Comparison of ENCODE assay signal across 8 cellular contexts in genomic region chr11:2990617-2991476, GRCh38. TPM values are rescaled to one million over a fixed set of nuclear protein-coding genes. Genes with fewer than 3 reads are reported as not detected.
DNase-seq lines count a peak whose midpoint lies in the region; ATAC-seq and TF ChIP-seq lines count a peak whose summit lies in the region.

No MANE protein-coding gene starts in this region.

- no peak for TF ChIP-seq POLR2A in gastrocnemius medialis (IDR thresholded peaks at IDR 0.05)

- DNase-seq in CD8-positive, alpha-beta T cell = peak in 4 of 7 experiments; percentile 27 to 62 (median 43)
- DNase-seq in KG1 (lab: John Stamatoyannopoulos, UW) = peak; percentile 24
- DNase-seq in activated T-helper 1 cell treated with anti-CD3 and anti-CD28 coated beads, Interleukin-12 subunit alpha, Interleukin-12 subunit beta, Interleukin-2, Interleukin-4 antibody, amounts not matched to agents 30 ng/mL and 10 ng/mL and 1 ng/mL, durations not matched to agents 14 hours and 24 hours and 36 hours (ENCODE audit: low spot score) = no peak
- DNase-seq in left ventricle myocardium inferior = no peak
- no peak for DNase-seq in gastrocnemius medialis
- DNase-seq in COLO829 (ENCODE audit: low spot score) = no peak
- DNase-seq in NCI-H524 treated with DMSO at 0.1 percent for 48 hours (lab: John Stamatoyannopoulos, UW) = no peak

- H3K27me3 ChIP-seq in CD8-positive, alpha-beta T cell (ENCODE audit: insufficient read depth, low read length) = no peaks in the 10 kb centered on the region
- H3K27me3 ChIP-seq in left ventricle myocardium inferior (ENCODE audit: low read depth) (no peaks in the 10 kb centered on the region), gastrocnemius medialis (no peaks in the 10 kb centered on the region)

- H3K4me1 Mint-ChIP-seq in CD8-positive, alpha-beta T cell (ENCODE audit: low read depth) = peaks cover 37% of the 10 kb centered on the region
- H3K4me1 Mint-ChIP-seq in activated T-helper 1 cell treated with anti-CD3 and anti-CD28 coated beads, Interleukin-12 subunit alpha, Interleukin-12 subunit beta, Interleukin-2, Interleukin-4 antibody, amounts not matched to agents 30 ng/mL and 10 ng/mL and 1 ng/mL, durations not matched to agents 14 hours and 24 hours and 36 hours (ENCODE audit: low read depth) = peaks cover 30% of the 10 kb centered on the region

- peak overlapping the region; percentile 86 for H3K27ac Mint-ChIP-seq in CD8-positive, alpha-beta T cell
- H3K27ac Mint-ChIP-seq in activated T-helper 1 cell treated with anti-CD3 and anti-CD28 coated beads, Interleukin-12 subunit alpha, Interleukin-12 subunit beta, Interleukin-2, Interleukin-4 antibody, amounts not matched to agents 30 ng/mL and 10 ng/mL and 1 ng/mL, durations not matched to agents 14 hours and 24 hours and 36 hours = peak overlapping the region; percentile 99

- H3K27ac ChIP-seq in CD8-positive, alpha-beta T cell (ENCODE audit: low read depth, low read length) = peak overlapping the region; percentile 74
- H3K27ac ChIP-seq in left ventricle myocardium inferior (replicated peaks) (peak overlapping the region; percentile 94), gastrocnemius medialis (peak overlapping the region; percentile 87 to 98 (median 96))

- H3K36me3 ChIP-seq in CD8-positive, alpha-beta T cell (ENCODE audit: insufficient read depth, low read length) = no peaks in the 10 kb centered on the region
- H3K36me3 ChIP-seq in left ventricle myocardium inferior = no peaks in the 10 kb centered on the region
- H3K36me3 ChIP-seq in gastrocnemius medialis = no peaks in the 10 kb centered on the region

- ATAC-seq in CD8-positive, alpha-beta T cell = no peak
- ATAC-seq in gastrocnemius medialis = peak in 1 of 2 donors; percentile 4
- ATAC-seq in HG03378 (IDR thresholded peaks at IDR 0.05; ENCODE audit: unreplicated experiment) = no peak

- H3K27me3 Mint-ChIP-seq in CD8-positive, alpha-beta T cell (ENCODE audit: low read depth) = no peaks in the 10 kb centered on the region
- H3K27me3 Mint-ChIP-seq in activated T-helper 1 cell treated with anti-CD3 and anti-CD28 coated beads, Interleukin-12 subunit alpha, Interleukin-12 subunit beta, Interleukin-2, Interleukin-4 antibody, amounts not matched to agents 30 ng/mL and 10 ng/mL and 1 ng/mL, durations not matched to agents 14 hours and 24 hours and 36 hours (ENCODE audit: insufficient read depth) = no peaks in the 10 kb centered on the region

- peak overlapping the region; percentile 85 for H3K4me3 ChIP-seq in CD8-positive, alpha-beta T cell (ENCODE audit: low read depth, low read length)
- peak overlapping the region; percentile 90 for H3K4me3 ChIP-seq in left ventricle myocardium inferior
- H3K4me3 ChIP-seq in gastrocnemius medialis = peak overlapping the region; percentile 76 to 92 (median 88)

- CTCF ChIA-PET in CD8-positive, alpha-beta T cell (lab: Charles Lee) = interaction anchor here (1.1 to 5.8 kb wide), 7 partner anchors 11 to 458 kb away, joined by 4 to 47 read pairs (median 5); no protein-coding TSS in a partner anchor

- H3K4me3 Mint-ChIP-seq in CD8-positive, alpha-beta T cell = peak overlapping the region; percentile 97
- peak overlapping the region; percentile 99 for H3K4me3 Mint-ChIP-seq in activated T-helper 1 cell treated with anti-CD3 and anti-CD28 coated beads, Interleukin-12 subunit alpha, Interleukin-12 subunit beta, Interleukin-2, Interleukin-4 antibody, amounts not matched to agents 30 ng/mL and 10 ng/mL and 1 ng/mL, durations not matched to agents 14 hours and 24 hours and 36 hours

- no peak for TF ChIP-seq CTCF in CD8-positive, alpha-beta T cell (IDR thresholded peaks at IDR 0.05)
- TF ChIP-seq CTCF in left ventricle myocardium inferior (IDR thresholded peaks at IDR 0.05; ENCODE audit: borderline replicate concordance) (no peak), gastrocnemius medialis (IDR thresholded peaks at IDR 0.05 in 4 of 5, conservative IDR thresholded peaks at IDR 0.05 in 1 of 5) (no peak)

- no peaks in the 10 kb centered on the region for H3K9me3 ChIP-seq in CD8-positive, alpha-beta T cell (ENCODE audit: low read length)
- H3K9me3 ChIP-seq in left ventricle myocardium inferior (replicated peaks) = no peaks in the 10 kb centered on the region
- no peaks in the 10 kb centered on the region for H3K9me3 ChIP-seq in gastrocnemius medialis

- in situ Hi-C loops in gastrocnemius medialis (cut with MboI; ENCODE audit: low sequenced_read_pairs in 4 of 4) = no loop called here

- POLR2A ChIA-PET in CD8-positive, alpha-beta T cell (lab: Charles Lee) = interaction anchor here (0.7 to 6.9 kb wide), 5 partner anchors 15 to 60 kb away, joined by 3 to 132 read pairs (median 3); no protein-coding TSS in a partner anchor

- H3K9me3 Mint-ChIP-seq in CD8-positive, alpha-beta T cell = no peaks in the 10 kb centered on the region
- H3K9me3 Mint-ChIP-seq in activated T-helper 1 cell treated with anti-CD3 and anti-CD28 coated beads, Interleukin-12 subunit alpha, Interleukin-12 subunit beta, Interleukin-2, Interleukin-4 antibody, amounts not matched to agents 30 ng/mL and 10 ng/mL and 1 ng/mL, durations not matched to agents 14 hours and 24 hours and 36 hours = no peaks in the 10 kb centered on the region

- peaks cover 34% of the 10 kb centered on the region for H3K4me1 ChIP-seq in CD8-positive, alpha-beta T cell (ENCODE audit: insufficient read depth, low read length)
- peaks cover 62% of the 10 kb centered on the region for H3K4me1 ChIP-seq in left ventricle myocardium inferior
- H3K4me1 ChIP-seq in gastrocnemius medialis = peaks cover 40 to 53% of the 10 kb centered on the region in 2 donors

- H3K36me3 Mint-ChIP-seq in CD8-positive, alpha-beta T cell = peaks cover 29% of the 10 kb centered on the region
- H3K36me3 Mint-ChIP-seq in activated T-helper 1 cell treated with anti-CD3 and anti-CD28 coated beads, Interleukin-12 subunit alpha, Interleukin-12 subunit beta, Interleukin-2, Interleukin-4 antibody, amounts not matched to agents 30 ng/mL and 10 ng/mL and 1 ng/mL, durations not matched to agents 14 hours and 24 hours and 36 hours (ENCODE audit: low read depth) = peaks cover 21% of the 10 kb centered on the region

- intact Hi-C loops in CD8-positive, alpha-beta T cell (cut with DNase I, micrococcal nuclease) = loop anchor here in 1 of 2 experiments (2.0 kb wide), 1 partner anchor 14 kb away; no protein-coding TSS in a partner anchor
- intact Hi-C loops in activated T-helper 1 cell treated with anti-CD3 and anti-CD28 coated beads, Interleukin-12 subunit alpha, Interleukin-12 subunit beta, Interleukin-2, Interleukin-4 antibody, amounts not matched to agents 30 ng/mL and 10 ng/mL and 1 ng/mL, durations not matched to agents 14 hours and 24 hours and 36 hours (cut with micrococcal nuclease) = loop anchor here (2.0 to 10.0 kb wide), 3 partner anchors 388 to 1136 kb away; partner anchors contain the start of genes LSP1, NUP98 and ZNF195
- intact Hi-C loops in left ventricle myocardium inferior (cut with micrococcal nuclease) = no loop called here
- intact Hi-C loops in gastrocnemius medialis (cut with DNase I; ENCODE audit: low total_unique reads) = loop anchor here (2.0 kb wide), 1 partner anchor 50 kb away; no protein-coding TSS in a partner anchor

RNA-seq across cellular contexts. Expression of gene NAP1L4, which starts 1.3 kb away (rescaled TPM):
- total RNA-seq in CD8-positive, alpha-beta T cell = 100 to 1,000 TPM; 276 to 290 TPM
- 284 and 285 TPM in 2 replicates for total RNA-seq in activated T-helper 1 cell treated with anti-CD3 and anti-CD28 coated beads, Interleukin-12 subunit alpha, Interleukin-12 subunit beta, Interleukin-2, Interleukin-4 antibody, amounts not matched to agents 30 ng/mL and 10 ng/mL and 1 ng/mL, durations not matched to agents 14 hours and 24 hours and 36 hours
- total RNA-seq in left ventricle myocardium inferior = 175 TPM
- 100 to 1,000 TPM in 3 of 4 donors, 10 to 100 TPM in 1; 86.4 to 123 (median 111) TPM for total RNA-seq in gastrocnemius medialis

Comparison
In these comparisons a context has a peak if more than half of its experiments do, and no peak if none do; other contexts are left out.
1. DNase-seq: peak in CD8-positive, alpha-beta T cell (4 of 7) and KG1 (single experiment); none in activated T-helper 1 cell treated with anti-CD3 and anti-CD28 coated beads, Interleukin-12 subunit alpha, Interleukin-12 subunit beta, Interleukin-2, Interleukin-4 antibody, amounts not matched to agents 30 ng/mL and 10 ng/mL and 1 ng/mL, durations not matched to agents 14 hours and 24 hours and 36 hours (single experiment), left ventricle myocardium inferior (single experiment), gastrocnemius medialis (0 of 2), COLO829 (single experiment) and NCI-H524 treated with DMSO at 0.1 percent for 48 hours (single experiment).
2. Peak in every context shown above with its lines, with median percentiles within 50 percentile points of each other: H3K27ac ChIP-seq and H3K4me3 ChIP-seq.